In genomic region chr17:80424261-80424660, GRCh38 we compare ENCODE assay signal across 19 cellular contexts. TPM values are rescaled to one million over a fixed set of nuclear protein-coding genes. Genes with fewer than 3 reads are reported as not detected.
"Had no signal": no experiment of that assay in that cellular context is flagged by ENCODE, and none has a peak within 500 bp of the region (broad histone marks: within the 10 kb centered on the region; RNA-seq: fewer than 3 reads in every experiment).

No MANE protein-coding gene starts in this region.

- H3K4me3 ChIP-seq: body of pancreas, mucosa of descending colon, testis, upper lobe of right lung had no signal

- H3K9me3 ChIP-seq: body of pancreas, mucosa of descending colon, testis, upper lobe of right lung had no signal

- H3K4me1 Mint-ChIP-seq: nephron had no signal

- H3K27ac Mint-ChIP-seq: activated B cell treated with CpG ODN at 0.5 μM for 24 hours; activated naive CD4-positive, alpha-beta T cell treated with anti-CD3 and anti-CD28 coated beads, Interleukin-2, amount 50 U/mL, for 24 hours; dendritic cell treated with granulocyte-macrophage colony-stimulating factor and Interleukin-4, amounts not matched to agents 40 ng/mL and 50 ng/mL, for 4 days; nephron; stimulated activated naive CD8-positive, alpha-beta T cell treated with anti-CD3 and anti-CD28 coated beads, Interleukin-15, Interleukin-2, amounts not matched to agents 100 ng/mL and 50 ng/mL, for 24 hours had no signal

- H3K27ac ChIP-seq: body of pancreas, testis, upper lobe of right lung had no signal

- H3K36me3 Mint-ChIP-seq: activated naive CD4-positive, alpha-beta T cell treated with anti-CD3 and anti-CD28 coated beads, Interleukin-2, amount 50 U/mL, for 24 hours had no signal

- ATAC-seq: body of pancreas, esophagus mucosa, left colon, mucosa of descending colon, upper lobe of right lung had no signal

- H3K9me3 Mint-ChIP-seq: activated B cell treated with CpG ODN at 0.5 μM for 24 hours; activated naive CD4-positive, alpha-beta T cell treated with anti-CD3 and anti-CD28 coated beads, Interleukin-2, amount 50 U/mL, for 24 hours; central memory CD8-positive, alpha-beta T cell; dendritic cell treated with granulocyte-macrophage colony-stimulating factor and Interleukin-4, amounts not matched to agents 40 ng/mL and 50 ng/mL, for 4 days; nephron; stimulated activated naive CD8-positive, alpha-beta T cell treated with anti-CD3 and anti-CD28 coated beads, Interleukin-15, Interleukin-2, amounts not matched to agents 100 ng/mL and 50 ng/mL, for 24 hours had no signal

- H3K4me3 Mint-ChIP-seq: activated B cell treated with CpG ODN at 0.5 μM for 24 hours; activated naive CD4-positive, alpha-beta T cell treated with anti-CD3 and anti-CD28 coated beads, Interleukin-2, amount 50 U/mL, for 24 hours; central memory CD8-positive, alpha-beta T cell; dendritic cell treated with granulocyte-macrophage colony-stimulating factor and Interleukin-4, amounts not matched to agents 40 ng/mL and 50 ng/mL, for 4 days; nephron; stimulated activated naive CD8-positive, alpha-beta T cell treated with anti-CD3 and anti-CD28 coated beads, Interleukin-15, Interleukin-2, amounts not matched to agents 100 ng/mL and 50 ng/mL, for 24 hours had no signal

- H3K4me1 ChIP-seq: testis had no signal

- DNase-seq: activated B cell treated with CpG ODN at 0.5 μM for 24 hours; activated CD4-positive, alpha-beta T cell treated with anti-CD3 and anti-CD28 coated beads, Interleukin-2, amount 50 U/mL, for 1 hour; activated effector memory CD4-positive, alpha-beta T cell treated with Interleukin-2 at 50 U/mL for 16 hours; activated T-cell treated with anti-CD3 and anti-CD28 coated beads, Interleukin-2, amount 50 U/mL, for 1 hour; amniotic stem cell; body of pancreas; hypothalamus; left colon; mammary epithelial cell; stimulated activated CD4-positive, alpha-beta T cell treated with anti-CD3 and anti-CD28 coated beads, Interleukin-12 subunit alpha, Interleukin-12 subunit beta, amount 100 ng/mL, for 4 hours; testis; upper lobe of right lung had no signal

- H3K27me3 Mint-ChIP-seq: activated B cell treated with CpG ODN at 0.5 μM for 24 hours; activated naive CD4-positive, alpha-beta T cell treated with anti-CD3 and anti-CD28 coated beads, Interleukin-2, amount 50 U/mL, for 24 hours; central memory CD8-positive, alpha-beta T cell; stimulated activated naive CD8-positive, alpha-beta T cell treated with anti-CD3 and anti-CD28 coated beads, Interleukin-15, Interleukin-2, amounts not matched to agents 100 ng/mL and 50 ng/mL, for 24 hours had no signal

- H3K27me3 ChIP-seq: body of pancreas, testis, upper lobe of right lung had no signal

RNA-seq across cellular contexts. Expression of gene NPTX1, which starts 52.1 kb away (rescaled TPM):
- total RNA-seq: esophagus mucosa had no signal
